22 cellular contexts compared by ENCODE assay signal in the genomic region with DNA sequence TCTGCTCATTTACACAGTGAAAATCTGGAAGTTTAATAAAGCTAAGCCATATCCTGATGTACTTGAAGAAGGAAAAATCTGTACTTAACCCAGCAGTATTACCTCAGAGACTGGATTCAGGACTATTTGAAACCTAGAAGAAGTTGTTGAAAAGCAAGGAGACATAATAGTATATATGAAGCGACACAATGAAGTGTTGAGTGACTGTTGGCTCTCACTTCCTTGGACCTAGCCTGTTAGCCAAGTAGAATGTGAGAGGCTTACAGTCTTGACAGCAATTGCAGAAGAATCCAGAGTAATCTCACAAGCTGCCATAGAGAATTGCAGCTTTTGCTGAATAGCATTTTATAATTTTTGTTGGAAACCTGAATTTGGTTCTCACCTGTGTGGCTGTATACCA.
"Had no signal": no experiment of that assay in that cellular context is flagged by ENCODE, and none has a peak within 500 bp of the region (broad histone marks: within the 10 kb centered on the region; RNA-seq: fewer than 3 reads in every experiment).

No MANE protein-coding gene starts in this region.

- H3K4me2 ChIP-seq: PC-9, SK-N-SH had no signal

- H3K36me3 ChIP-seq: MG63 had no signal

- H2AFZ ChIP-seq: PC-9 had no signal

- DNase-seq: IMR-90, Karpas-422, KG1, MG63, NCI-H1092, NCI-H1105 treated with DMSO at 0.1 percent for 48 hours, NCI-H1417 treated with DMSO at 0.1 percent for 48 hours, NCI-H146, NCI-H1694 treated with DMSO at 0.1 percent for 48 hours, NCI-H1930, NCI-H2081, NCI-H2107, NCI-H2227 treated with DMSO at 0.1 percent for 48 hours, NCI-H524, NCI-H526 treated with DMSO at 0.1 percent for 48 hours, NCI-H748 treated with DMSO at 0.1 percent for 48 hours, OCI-M1, PC-9, Peyer's patch, SHP77, SK-N-SH had no signal

- H3K27ac ChIP-seq: PC-9, Peyer's patch had no signal

- H3K4me3 ChIP-seq: MG63, PC-9, Peyer's patch had no signal

- H3K9ac ChIP-seq: SK-N-SH had no signal

- ATAC-seq: HepG2 had no signal

- H3K27me3 ChIP-seq: MG63, Peyer's patch had no signal

- H3K9me3 ChIP-seq: Peyer's patch, SK-N-SH had no signal
